8 cellular contexts compared by ENCODE assay signal in the genomic region with DNA sequence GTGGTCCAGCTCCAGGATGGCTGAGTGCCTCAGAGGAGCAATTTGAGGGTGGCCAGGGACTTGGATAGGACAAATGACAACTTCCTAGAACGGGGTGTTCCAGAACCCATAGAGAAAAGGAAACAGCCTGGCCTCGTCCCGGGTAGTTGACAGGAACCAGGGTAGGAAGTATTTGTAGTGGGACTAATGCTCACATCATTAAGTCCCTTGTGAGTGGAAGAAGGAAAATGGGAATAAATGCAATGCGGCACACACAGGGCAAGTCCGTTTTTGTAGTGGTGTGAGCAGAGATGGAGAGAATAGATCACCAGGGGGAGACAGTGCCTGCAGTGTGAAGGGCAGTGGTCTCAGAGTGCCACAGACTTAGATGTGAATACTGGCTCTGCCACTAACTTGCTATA. TPM values are rescaled to one million over a fixed set of nuclear protein-coding genes. Genes with fewer than 3 reads are reported as not detected.
A peak's percentile ranks its signal among the peaks of the same experiment; 100 is the strongest.
DNase-seq lines count a peak whose midpoint lies in the region; ATAC-seq and TF ChIP-seq lines count a peak whose summit lies in the region.

No MANE protein-coding gene starts in this region.

- no peak for DNase-seq in BJ (ENCODE audit: low read depth)
- DNase-seq in adrenal gland: peak in 3 of 7 donors; percentile 18 to 25 (median 22)
- DNase-seq in iPS-NIHi7 (ENCODE audit: extremely low spot score): peak; percentile 70
- peak; percentile 37 to 49 for DNase-seq in uterus
- DNase-seq in NCI-H510A (lab: John Stamatoyannopoulos, UW): no peak

- ATAC-seq in HG03432 (IDR thresholded peaks at IDR 0.05; ENCODE audit: unreplicated experiment) (peak; percentile 49), GM21528 (IDR thresholded peaks at IDR 0.05; ENCODE audit: low FRiP score, unreplicated experiment) (no peak), GM18520 (IDR thresholded peaks at IDR 0.05; ENCODE audit: unreplicated experiment) (no peak)

- H3K36me3 ChIP-seq in BJ (ENCODE audit: control insufficient read depth, insufficient read depth, low read length) (no peaks in the 10 kb centered on the region), adrenal gland (replicated peaks in 1 of 2) (no peaks in the 10 kb centered on the region), uterus (no peaks in the 10 kb centered on the region)

- no peak overlapping the region for H3K4me3 ChIP-seq in BJ (ENCODE audit: low read depth, low read length)
- H3K4me3 ChIP-seq in adrenal gland: no peak overlapping the region
- no peak overlapping the region for H3K4me3 ChIP-seq in uterus

- H3K27me3 ChIP-seq in BJ (ENCODE audit: control insufficient read depth, insufficient read depth, low read length): peaks cover 2% of the 10 kb centered on the region; the same call in 1 of the 2 replicates
- peaks cover 4% of the 10 kb centered on the region for H3K27me3 ChIP-seq in adrenal gland
- no peaks in the 10 kb centered on the region for H3K27me3 ChIP-seq in uterus

- intact Hi-C loops in adrenal gland (cut with DNase I) (loop anchor here (5.0 kb wide), 2 partner anchors 38 to 343 kb away; a partner anchor contains a TSS), uterus (cut with DNase I; ENCODE audit: low total_unique reads) (loop anchor here (5.0 kb wide), 2 partner anchors 38 to 338 kb away; no protein-coding TSS in a partner anchor)

- H3K9me3 ChIP-seq in adrenal gland (replicated peaks in 1 of 3) (no peaks in the 10 kb centered on the region), uterus (no peaks in the 10 kb centered on the region)

- peak; percentile 71 for TF ChIP-seq CTCF in BJ (IDR thresholded peaks at IDR 0.05; ENCODE audit: insufficient read depth, low read depth, low read length)
- TF ChIP-seq CTCF in adrenal gland (IDR thresholded peaks at IDR 0.05): peak in 5 of 6 experiments; percentile 32 to 61 (median 44)
- peak; percentile 39 to 66 (median 52) for TF ChIP-seq CTCF in uterus (IDR thresholded peaks at IDR 0.05)

- H3K27ac ChIP-seq in adrenal gland (peak overlapping the region in 1 of 5 donors; percentile 2), uterus (peak overlapping the region; percentile 3 to 32)

- H3K4me1 ChIP-seq in adrenal gland (replicated peaks in 1 of 2) (peaks cover 0 to 7% of the 10 kb centered on the region in 2 donors), uterus (peaks cover 0 to 4% of the 10 kb centered on the region in 2 donors)

- CTCF ChIA-PET in BJ (lab: Yijun Ruan, JAX): interaction anchor here (0.6 to 17.4 kb wide), 13 partner anchors 12 to 397 kb away, joined by 3 to 411 read pairs (median 4); a partner anchor contains a TSS

- no peak for TF ChIP-seq POLR2A in adrenal gland (IDR thresholded peaks at IDR 0.05)
- TF ChIP-seq POLR2A in uterus (IDR thresholded peaks at IDR 0.05): no peak

- POLR2A ChIA-PET in BJ (lab: Charles Lee): no interaction called here

- 47 to 57% (median 51%) methylated on average over 5 of the region's 5 CpGs for WGBS in adrenal gland, 4 donors

RNA-seq across cellular contexts. Expression of a gene that starts 19.6 kb away (rescaled TPM):
- polyA plus RNA-seq in BJ (2011; rRNA removed) (1.3 and 1.8 TPM in 2 replicates), adrenal gland (10 to 100 TPM in 1 of 3 donors, 1 to 10 TPM in 2; 6.3 to 14.1 (median 6.8) TPM)
- polyA minus RNA-seq in BJ (2011; rRNA and poly(A)+ RNA removed): 0.57 and 1.6 TPM in 2 replicates
- total RNA-seq in adrenal gland (10 to 100 TPM in 5 of 8 donors, 1 to 10 TPM in 3; 4.0 to 34.3 (median 11.4) TPM), uterus (10 to 100 TPM in 1 of 4 donors, 1 to 10 TPM in 3; 2.4 to 10.6 (median 4.3) TPM)

Comparison
In these comparisons a context has a peak if more than half of its experiments do, and no peak if none do; other contexts are left out.
1. DNase-seq: peak in iPS-NIHi7 (single experiment) and uterus (2 of 2); none in BJ (single experiment) and NCI-H510A (single experiment).
2. Peak in every context shown above with its lines, with median percentiles within 50 percentile points of each other: CTCF ChIP-seq.